8 cellular contexts compared by ENCODE assay signal in the genomic region with DNA sequence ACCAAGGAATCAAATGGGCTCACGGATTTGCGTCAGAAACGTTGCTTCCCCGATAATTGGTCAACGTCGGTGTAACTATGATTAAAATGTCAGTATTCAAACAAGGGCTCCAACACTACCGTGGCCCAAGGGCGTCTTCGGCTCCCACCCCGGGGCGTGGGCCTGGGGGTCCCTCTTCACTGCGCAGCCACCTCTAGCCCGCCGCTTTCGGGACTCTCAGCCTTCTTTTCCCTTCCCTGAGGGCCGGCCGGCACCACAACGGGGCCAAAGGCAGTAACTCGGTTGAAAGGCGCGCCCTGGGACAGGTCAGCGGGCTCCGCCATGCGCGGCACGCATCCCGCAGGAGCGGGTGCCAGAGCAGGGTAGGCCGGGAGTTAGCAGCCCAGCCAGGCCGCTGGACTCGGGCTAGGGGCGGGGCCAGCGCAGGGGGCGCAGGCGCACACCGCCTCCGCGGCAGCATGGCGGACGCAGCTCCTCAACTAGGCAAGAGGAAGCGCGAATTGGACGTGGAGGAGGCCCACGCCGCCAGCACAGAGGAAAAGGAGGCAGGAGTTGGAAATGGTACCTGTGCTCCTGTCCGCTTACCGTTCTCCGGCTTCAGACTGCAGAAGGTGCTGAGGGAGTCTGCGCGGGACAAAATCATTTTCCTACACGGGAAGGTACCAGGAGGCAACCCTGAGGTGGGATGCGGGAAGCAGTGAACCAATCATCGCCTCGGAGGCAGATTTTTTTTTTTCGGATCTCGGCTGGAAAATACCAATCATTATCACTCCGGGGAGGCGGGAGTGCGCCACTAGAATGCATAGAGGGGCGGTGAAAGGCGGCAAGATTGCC. TPM values are rescaled to one million over a fixed set of nuclear protein-coding genes. Genes with fewer than 3 reads are reported as not detected.
DNase-seq lines count a peak whose midpoint lies in the region; ATAC-seq, FAIRE-seq and TF ChIP-seq lines count a peak whose summit lies in the region.

A gene with protein sequence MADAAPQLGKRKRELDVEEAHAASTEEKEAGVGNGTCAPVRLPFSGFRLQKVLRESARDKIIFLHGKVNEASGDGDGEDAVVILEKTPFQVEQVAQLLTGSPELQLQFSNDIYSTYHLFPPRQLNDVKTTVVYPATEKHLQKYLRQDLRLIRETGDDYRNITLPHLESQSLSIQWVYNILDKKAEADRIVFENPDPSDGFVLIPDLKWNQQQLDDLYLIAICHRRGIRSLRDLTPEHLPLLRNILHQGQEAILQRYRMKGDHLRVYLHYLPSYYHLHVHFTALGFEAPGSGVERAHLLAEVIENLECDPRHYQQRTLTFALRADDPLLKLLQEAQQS (plus strand): TSS at position 438 of the 834 bp plus-strand sequence. CDS start 21 bp downstream, at position 459.

- TF ChIP-seq CTCF in VCaP (conservative IDR thresholded peaks at IDR 0.05) (no peak), breast epithelium (IDR thresholded peaks at IDR 0.05) (no peak)

- H3K27me3 ChIP-seq in breast epithelium (no peaks in the 10 kb centered on the region), iPS-20b (ENCODE audit: insufficient read depth, low read length) (no peaks in the 10 kb centered on the region), small intestine (ENCODE audit: control insufficient read depth in 2 of 2, insufficient read depth in 2 of 2, low read length in 2 of 2) (no peaks in the 10 kb centered on the region)

- H3K27ac ChIP-seq in VCaP (peak within 1 kb of the TSS; percentile 98), breast epithelium (peak within 1 kb of the TSS; percentile 90 to 91), iPS-20b (ENCODE audit: low read length) (peak within 1 kb of the TSS; percentile 95), small intestine (ENCODE audit: low read depth in 1 of 2, low read length in 1 of 2) (peak within 1 kb of the TSS; percentile 84 to 88)

- WGBS in small intestine, 3 donors: 1 to 2% (median 2%) methylated on average over 58 to 61 of the region's 61 CpGs

- H3K9me3 ChIP-seq in breast epithelium: no peaks in the 10 kb centered on the region
- no peaks in the 10 kb centered on the region for H3K9me3 ChIP-seq in iPS-20b (ENCODE audit: insufficient read depth, low read depth, low read length)
- no peaks in the 10 kb centered on the region for H3K9me3 ChIP-seq in small intestine (ENCODE audit: control insufficient read depth, low read depth)

- ATAC-seq in GM18868 (IDR thresholded peaks at IDR 0.05; ENCODE audit: unreplicated experiment): peak; percentile 88
- peak; percentile 76 for ATAC-seq in HG03103 (IDR thresholded peaks at IDR 0.05; ENCODE audit: low read depth, unreplicated experiment)

- H3K36me3 ChIP-seq in breast epithelium (no peaks in the 10 kb centered on the region), iPS-20b (ENCODE audit: insufficient read depth, low read depth, low read length) (peaks cover 6% of the 10 kb centered on the region; the same call in 1 of the 2 replicates), small intestine (ENCODE audit: control insufficient read depth in 2 of 2, insufficient read depth in 2 of 2, low read length in 2 of 2) (no peaks in the 10 kb centered on the region)

- peak within 1 kb of the TSS; percentile 55 to 76 (median 60) for H3K4me3 ChIP-seq in breast epithelium
- peak within 1 kb of the TSS; percentile 84 for H3K4me3 ChIP-seq in iPS-20b (ENCODE audit: low read length)
- H3K4me3 ChIP-seq in small intestine (ENCODE audit: low read depth in 1 of 2, low read length in 2 of 2): peak within 1 kb of the TSS; percentile 49 to 66

- no peak for FAIRE-seq in small intestine (lab: Jason Lieb, UNC)

- TF ChIP-seq POLR2A in breast epithelium (IDR thresholded peaks at IDR 0.05): peak; percentile 27

- DNase-seq in ACHN: peak; percentile 86
- DNase-seq in NCI-H2196 treated with DMSO at 0.1 percent for 48 hours (lab: John Stamatoyannopoulos, UW; ENCODE audit: unreplicated experiment): peak; percentile 82
- DNase-seq in breast epithelium (ENCODE audit: low spot score in 2 of 2): peak; percentile 84 to 85
- DNase-seq in small intestine: peak; percentile 85

- peak within 1 kb of the TSS; percentile 97 for H3K9ac ChIP-seq in iPS-20b (ENCODE audit: low read depth, low read length)

- peaks cover 0 to 6% of the 10 kb centered on the region in 2 donors for H3K4me1 ChIP-seq in breast epithelium
- H3K4me1 ChIP-seq in iPS-20b (ENCODE audit: insufficient read depth, low read length): 0 out of 2 replicates have a peak, but pooled peaks cover 5% of the 10 kb centered on the region
- H3K4me1 ChIP-seq in small intestine (ENCODE audit: control insufficient read depth in 2 of 2, insufficient read depth in 1 of 2, low read depth in 1 of 2, low read length in 1 of 2): peaks cover 0 to 2% of the 10 kb centered on the region in 2 donors

- intact Hi-C loops in breast epithelium (cut with DNase I; ENCODE audit: low total_unique reads): no loop called here

- in situ Hi-C loops in ACHN (cut with HindIII; ENCODE audit: low pct_ligation_motif_present, low pct_unique_long_range_greater_than_20kb, low sequenced_read_pairs): no loop called here

RNA-seq across cellular contexts. Expression of the gene that starts here (rescaled TPM):
- total RNA-seq in breast epithelium: 10 to 100 TPM in 1 of 3 donors, 1 to 10 TPM in 2; 8.8 to 11.7 (median 9.6) TPM
- 10 to 100 TPM; 13.6 to 23.3 (median 19.2) TPM for polyA plus RNA-seq in small intestine

Comparison
In these comparisons a context has a peak if more than half of its experiments do, and no peak if none do; other contexts are left out.
1. Peak in every context shown above with its lines: DNase-seq, ATAC-seq, H3K4me3 ChIP-seq and H3K27ac ChIP-seq.